ENCODE assay signal across 32 cellular contexts in genomic region chr1:33764149-33764548, GRCh38.
"Had no signal": no experiment of that assay in that cellular context is flagged by ENCODE, and none has a peak within 500 bp of the region (broad histone marks: within the 10 kb centered on the region; RNA-seq: fewer than 3 reads in every experiment).

No MANE protein-coding gene starts in this region.

- H3K27ac Mint-ChIP-seq: activated CD4-positive, alpha-beta memory T cell treated with anti-CD3 and anti-CD28 coated beads for 36 hours; activated CD4-positive, alpha-beta T cell treated with anti-CD3 and anti-CD28 coated beads, Interleukin-2, amount 10 ng/mL, durations not matched to agents 24 days and 14 days; activated CD8-positive, alpha-beta T cell treated with anti-CD3 and anti-CD28 coated beads for 36 hours; activated naive CD4-positive, alpha-beta T cell treated with anti-CD3 and anti-CD28 coated beads for 36 hours; activated naive CD4-positive, alpha-beta T cell treated with anti-CD3 and anti-CD28 coated beads, Interleukin-2, amount 50 U/mL, for 72 hours; activated naive CD8-positive, alpha-beta T cell treated with anti-CD3 and anti-CD28 coated beads for 36 hours; activated T-cell treated with anti-CD3 and anti-CD28 coated beads, Interleukin-2, amount 50 U/mL, for 72 hours; activated T-helper 1 cell treated with anti-CD3 and anti-CD28 coated beads, Interleukin-12 subunit alpha, Interleukin-12 subunit beta, Interleukin-2, Interleukin-4 antibody, amounts not matched to agents 30 ng/mL and 10 ng/mL and 1 ng/mL, durations not matched to agents 14 hours and 24 hours and 36 hours; activated T-helper 17 cell treated with anti-CD3 and anti-CD28 coated beads, Interleukin-2, amount 50 U/mL, for 72 hours; T-cell; T-helper 17 cell; WTC11 had no signal

- H3K4me1 Mint-ChIP-seq: activated CD4-positive, alpha-beta T cell treated with anti-CD3 and anti-CD28 coated beads, Interleukin-2, amount 10 ng/mL, durations not matched to agents 24 days and 14 days; activated naive CD8-positive, alpha-beta T cell treated with anti-CD3 and anti-CD28 coated beads for 36 hours; activated T-helper 17 cell treated with anti-CD3 and anti-CD28 coated beads, Interleukin-2, amount 50 U/mL, for 72 hours; T-cell; T-helper 17 cell; WTC11 had no signal

- H3K4me1 ChIP-seq: adrenal gland, body of pancreas, breast epithelium had no signal

- H3K4me3 Mint-ChIP-seq: activated CD4-positive, alpha-beta memory T cell treated with anti-CD3 and anti-CD28 coated beads for 36 hours; activated CD4-positive, alpha-beta T cell treated with anti-CD3 and anti-CD28 coated beads, Interleukin-2, amount 10 ng/mL, durations not matched to agents 24 days and 14 days; activated CD8-positive, alpha-beta T cell treated with anti-CD3 and anti-CD28 coated beads for 36 hours; activated naive CD4-positive, alpha-beta T cell treated with anti-CD3 and anti-CD28 coated beads for 36 hours; activated naive CD8-positive, alpha-beta T cell treated with anti-CD3 and anti-CD28 coated beads for 36 hours; activated T-cell treated with anti-CD3 and anti-CD28 coated beads, Interleukin-2, amount 50 U/mL, for 4 hours; activated T-cell treated with anti-CD3 and anti-CD28 coated beads, Interleukin-2, amount 50 U/mL, for 72 hours; activated T-helper 1 cell treated with anti-CD3 and anti-CD28 coated beads, Interleukin-12 subunit alpha, Interleukin-12 subunit beta, Interleukin-2, Interleukin-4 antibody, amounts not matched to agents 30 ng/mL and 10 ng/mL and 1 ng/mL, durations not matched to agents 14 hours and 24 hours and 36 hours; activated T-helper 17 cell treated with anti-CD3 and anti-CD28 coated beads, Interleukin-2, amount 50 U/mL, for 72 hours; T-cell; T-helper 17 cell; WTC11 had no signal

- H3K27me3 Mint-ChIP-seq: activated CD4-positive, alpha-beta T cell treated with anti-CD3 and anti-CD28 coated beads, Interleukin-2, amount 10 ng/mL, durations not matched to agents 24 days and 14 days had no signal

- H3K9me3 Mint-ChIP-seq: activated CD4-positive, alpha-beta memory T cell treated with anti-CD3 and anti-CD28 coated beads for 36 hours; activated CD4-positive, alpha-beta T cell treated with anti-CD3 and anti-CD28 coated beads, Interleukin-2, amount 10 ng/mL, durations not matched to agents 24 days and 14 days; activated CD8-positive, alpha-beta T cell treated with anti-CD3 and anti-CD28 coated beads for 36 hours; activated naive CD4-positive, alpha-beta T cell treated with anti-CD3 and anti-CD28 coated beads for 36 hours; activated T-cell treated with anti-CD3 and anti-CD28 coated beads, Interleukin-2, amount 50 U/mL, for 4 hours; activated T-cell treated with anti-CD3 and anti-CD28 coated beads, Interleukin-2, amount 50 U/mL, for 72 hours; activated T-helper 1 cell treated with anti-CD3 and anti-CD28 coated beads, Interleukin-12 subunit alpha, Interleukin-12 subunit beta, Interleukin-2, Interleukin-4 antibody, amounts not matched to agents 30 ng/mL and 10 ng/mL and 1 ng/mL, durations not matched to agents 14 hours and 24 hours and 36 hours; T-cell; WTC11 had no signal

- H3K27ac ChIP-seq: adrenal gland, body of pancreas, brain microvascular endothelial cell, breast epithelium, WERI-Rb-1 had no signal

- DNase-seq: activated CD4-positive, alpha-beta memory T cell treated with anti-CD3 and anti-CD28 coated beads for 36 hours; activated CD4-positive, alpha-beta T cell treated with anti-CD3 and anti-CD28 coated beads for 4 hours; activated CD4-positive, alpha-beta T cell treated with anti-CD3 and anti-CD28 coated beads, Interleukin-2, amount 10 ng/mL, durations not matched to agents 24 days and 14 days; activated CD4-positive, alpha-beta T cell treated with anti-CD3 and anti-CD28 coated beads, Interleukin-2, amount 50 U/mL, for 1 hour; activated CD4-positive, alpha-beta T cell treated with anti-CD3 and anti-CD28 coated beads, Interleukin-2, amount 50 U/mL, for 4 hours; activated CD4-positive, CD25-positive, alpha-beta regulatory T cell; activated CD4-positive, CD25-positive, alpha-beta regulatory T cell treated with anti-CD3 and anti-CD28 coated beads, Interleukin-2, amount 50 U/mL, for 72 hours; activated CD8-positive, alpha-beta memory T cell treated with anti-CD3 and anti-CD28 coated beads, Interleukin-2, amount 50 U/mL, for 4 hours; activated CD8-positive, alpha-beta T cell treated with anti-CD3 and anti-CD28 coated beads for 36 hours; activated effector memory CD4-positive, alpha-beta T cell treated with anti-CD3 and anti-CD28 coated beads, Interleukin-2, amount 50 U/mL, for 16 hours; activated gamma-delta T cell treated with Interleukin-2 at 50 U/mL for 16 hours; activated naive CD4-positive, alpha-beta T cell; activated naive CD4-positive, alpha-beta T cell treated with anti-CD3 and anti-CD28 coated beads for 36 hours; activated naive CD4-positive, alpha-beta T cell treated with anti-CD3 and anti-CD28 coated beads, Interleukin-2, amount 50 U/mL, for 16 hours; activated naive CD8-positive, alpha-beta T cell treated with anti-CD3 and anti-CD28 coated beads for 36 hours; activated T-cell treated with anti-CD3 and anti-CD28 coated beads for 4 hours; activated T-cell treated with anti-CD3 and anti-CD28 coated beads, Interleukin-2, amount 50 U/mL, for 1 hour; activated T-cell treated with anti-CD3 and anti-CD28 coated beads, Interleukin-2, amount 50 U/mL, for 4 hours; activated T-cell treated with anti-CD3 and anti-CD28 coated beads, Interleukin-2, amount 50 U/mL, for 72 hours; aorta; body of pancreas; central memory CD4-positive, alpha-beta T cell; T-cell; T-helper 17 cell; WERI-Rb-1 had no signal

- H3K27me3 ChIP-seq: adrenal gland, body of pancreas, brain microvascular endothelial cell, breast epithelium had no signal

- H3K36me3 ChIP-seq: adrenal gland, brain microvascular endothelial cell, breast epithelium, WERI-Rb-1 had no signal

- H3K9me3 ChIP-seq: adrenal gland, body of pancreas, breast epithelium had no signal

- ATAC-seq: activated CD8-positive, alpha-beta T cell treated with anti-CD3 and anti-CD28 coated beads for 36 hours; activated naive CD4-positive, alpha-beta T cell treated with anti-CD3 and anti-CD28 coated beads, Interleukin-2, amount 50 U/mL, for 72 hours; activated T-cell treated with anti-CD3 and anti-CD28 coated beads, Interleukin-2, amount 50 U/mL, for 4 hours; activated T-cell treated with anti-CD3 and anti-CD28 coated beads, Interleukin-2, amount 50 U/mL, for 72 hours; activated T-helper 17 cell treated with anti-CD3 and anti-CD28 coated beads, Interleukin-2, amount 50 U/mL, for 72 hours; body of pancreas; T-cell; T-helper 17 cell; WTC11 had no signal

- H3K4me3 ChIP-seq: adrenal gland, body of pancreas, breast epithelium had no signal

- H3K36me3 Mint-ChIP-seq: activated CD4-positive, alpha-beta memory T cell treated with anti-CD3 and anti-CD28 coated beads for 36 hours; activated naive CD4-positive, alpha-beta T cell treated with anti-CD3 and anti-CD28 coated beads, Interleukin-2, amount 50 U/mL, for 72 hours; activated naive CD8-positive, alpha-beta T cell treated with anti-CD3 and anti-CD28 coated beads for 36 hours; T-cell; WTC11 had no signal
